Comparison of ENCODE assay signal across 25 cellular contexts in the genomic region with DNA sequence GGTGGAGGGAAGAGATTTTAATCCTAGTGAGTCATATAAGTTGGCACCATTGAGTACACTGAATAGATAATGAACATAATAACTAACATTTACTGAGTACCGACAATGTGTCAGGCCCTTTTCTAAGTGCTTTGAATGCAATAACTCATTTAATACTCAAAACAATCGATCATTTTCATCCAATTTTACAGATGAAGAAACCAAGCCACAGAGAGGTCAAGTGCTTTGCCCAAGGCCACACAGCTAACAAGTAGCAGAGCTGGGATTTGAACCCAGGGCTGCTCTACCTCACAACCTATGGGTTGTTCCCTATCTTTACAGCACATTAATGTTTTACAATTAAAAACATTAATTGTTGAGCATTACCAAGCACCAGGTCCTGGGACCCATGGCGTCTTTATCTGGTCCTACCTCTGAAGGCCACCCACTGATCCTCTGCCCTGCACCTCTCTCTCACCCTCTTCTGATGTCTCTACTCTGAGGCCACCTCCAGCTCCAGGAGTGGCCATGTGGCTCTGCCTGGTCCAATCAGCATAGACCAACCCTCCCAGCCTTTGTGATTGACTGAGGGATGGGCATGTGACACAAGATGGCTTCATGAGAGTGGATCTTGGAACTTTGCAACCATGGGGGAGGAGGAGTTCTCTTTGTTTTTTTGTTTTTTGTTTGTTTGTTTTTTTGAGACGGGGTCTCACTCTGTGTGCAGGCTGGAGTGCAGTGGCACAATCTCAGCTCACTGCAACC.
DNase-seq lines count a peak whose midpoint lies in the region; ATAC-seq and TF ChIP-seq lines count a peak whose summit lies in the region.
"Had no signal": no experiment of that assay in that cellular context is flagged by ENCODE, and none has a peak within 500 bp of the region (broad histone marks: within the 10 kb centered on the region; RNA-seq: fewer than 3 reads in every experiment).

No MANE protein-coding gene starts in this region.

- no peak overlapping the region for H2BK12ac ChIP-seq in neuronal stem cell (ENCODE audit: low read length)

- H2AFZ ChIP-seq in neuronal stem cell (ENCODE audit: low read length): no peak overlapping the region
- H2AFZ ChIP-seq: PC-9 had no signal

- TF ChIP-seq CTCF in RWPE2 (IDR thresholded peaks at IDR 0.05; ENCODE audit: poor library complexity, severe bottlenecking) (no peak), vagina (IDR thresholded peaks at IDR 0.05) (no peak)

- no peak overlapping the region for H3K14ac ChIP-seq in neuronal stem cell (ENCODE audit: low read length)

- peaks cover 6% of the 10 kb centered on the region for H3K4me1 ChIP-seq in RWPE2 (ENCODE audit: insufficient read depth, poor library complexity, severe bottlenecking)
- peaks cover 33% of the 10 kb centered on the region for H3K4me1 ChIP-seq in vagina
- peaks cover 0 to 2% of the 10 kb centered on the region in 2 donors for H3K4me1 ChIP-seq in neuronal stem cell (ENCODE audit: control insufficient read depth in 2 of 2, insufficient read depth in 1 of 2, low read depth in 1 of 2, low read length in 2 of 2)
- H3K4me1 ChIP-seq: BLaER1 had no signal

- no peaks in the 10 kb centered on the region for H3K79me1 ChIP-seq in neuronal stem cell (ENCODE audit: low read depth, low read length)

- no peak for ATAC-seq in RWPE2 (ENCODE audit: low read depth)
- ATAC-seq in GM18861 (IDR thresholded peaks at IDR 0.05; ENCODE audit: unreplicated experiment): no peak

- H3K27me3 ChIP-seq in RWPE2 (ENCODE audit: insufficient read depth, poor library complexity, severe bottlenecking) (no peaks in the 10 kb centered on the region), vagina (no peaks in the 10 kb centered on the region), neuronal stem cell (ENCODE audit: control insufficient read depth in 3 of 3, insufficient read depth in 3 of 3, low read depth in 1 of 3, low read length in 3 of 3) (no peaks in the 10 kb centered on the region)
- H3K27me3 ChIP-seq: BLaER1, SJSA1, thyroid gland had no signal

- WGBS in neuronal stem cell (ENCODE audit: extremely low coverage in 2 of 2, insufficient read length in 2 of 2, insufficient replicate concordance in 1 of 2), 2 donors: no CpG with 5 or more reads among the region's 4 CpGs

- no peak overlapping the region for H3K23ac ChIP-seq in neuronal stem cell (ENCODE audit: low read depth, low read length, poor library complexity)

- H3K4me3 ChIP-seq in RWPE2 (ENCODE audit: severe bottlenecking): no peak overlapping the region
- no peak overlapping the region for H3K4me3 ChIP-seq in vagina
- H3K4me3 ChIP-seq in neuronal stem cell (ENCODE audit: low read length in 2 of 2): no peak overlapping the region
- H3K4me3 ChIP-seq: BLaER1, PC-9, SJSA1, smooth muscle cell, thyroid gland had no signal

- no peak overlapping the region for H3K4me2 ChIP-seq in neuronal stem cell (ENCODE audit: insufficient read depth, low read length, poor library complexity, severe bottlenecking)
- H3K4me2 ChIP-seq: BLaER1, PC-9, smooth muscle cell had no signal

- H3K27ac ChIP-seq in RWPE2 (ENCODE audit: poor library complexity, severe bottlenecking) (no peak overlapping the region), vagina (peak overlapping the region; percentile 69), neuronal stem cell (replicated peaks; ENCODE audit: low read length) (no peak overlapping the region)
- H3K27ac ChIP-seq: BLaER1, neutrophil, PC-9, thyroid gland had no signal

- DNase-seq in NCI-H82 (lab: John Stamatoyannopoulos, UW) (peak; percentile 29), NCI-H82 treated with DMSO at 0.1 percent for 48 hours (lab: John Stamatoyannopoulos, UW; ENCODE audit: unreplicated experiment) (no peak), RWPE2 (ENCODE audit: low spot score) (peak; percentile 42), iPS-NIHi11 (ENCODE audit: low spot score) (peak; percentile 33), vagina (ENCODE audit: extremely low spot score in 2 of 2) (no peak), activated gamma-delta T cell (lab: John Stamatoyannopoulos, UW) (no peak), neuronal stem cell (ENCODE audit: low spot score) (no peak)
- DNase-seq: activated CD4-positive, alpha-beta T cell treated with anti-CD3 and anti-CD28 coated beads, Interleukin-2, amount 50 U/mL, for 4 hours; activated CD8-positive, alpha-beta memory T cell treated with anti-CD3 and anti-CD28 coated beads, Interleukin-2, amount 50 U/mL, for 4 hours; Caco-2; cerebellar nuclear complex; foreskin melanocyte; H9; KBM-7; NCI-H1048; NCI-H2081; NCI-H446 treated with DMSO at 0.1 percent for 48 hours; PC-9; stimulated activated naive CD4-positive, alpha-beta T cell had no signal

- H3K36me3 ChIP-seq in RWPE2 (ENCODE audit: low read depth): no peaks in the 10 kb centered on the region
- H3K36me3 ChIP-seq in vagina: no peaks in the 10 kb centered on the region
- no peaks in the 10 kb centered on the region for H3K36me3 ChIP-seq in neuronal stem cell (replicated peaks in 1 of 2; ENCODE audit: control insufficient read depth in 2 of 2, insufficient read depth in 2 of 2, low read length in 2 of 2)
- H3K36me3 ChIP-seq: BLaER1, neutrophil, SJSA1, thyroid gland had no signal

- no peak overlapping the region for H2BK15ac ChIP-seq in neuronal stem cell (ENCODE audit: low read length)

- TF ChIP-seq POLR2A in vagina (IDR thresholded peaks at IDR 0.05): no peak

- H3K9ac ChIP-seq in neuronal stem cell (ENCODE audit: low read depth, low read length, poor library complexity): no peak overlapping the region
- H3K9ac ChIP-seq: BLaER1 had no signal

- no peak overlapping the region for H3K18ac ChIP-seq in neuronal stem cell (ENCODE audit: low read length)

- peaks cover 8% of the 10 kb centered on the region for H3K9me3 ChIP-seq in RWPE2 (ENCODE audit: severe bottlenecking)
- H3K9me3 ChIP-seq in vagina: no peaks in the 10 kb centered on the region
- peaks cover 0 to 7% of the 10 kb centered on the region in 2 donors for H3K9me3 ChIP-seq in neuronal stem cell (replicated peaks in 1 of 2; ENCODE audit: control insufficient read depth in 2 of 2, insufficient read depth in 1 of 2, low read depth in 1 of 2, low read length in 2 of 2)
- H3K9me3 ChIP-seq: BLaER1, neutrophil, SJSA1, thyroid gland had no signal

- H4K8ac ChIP-seq in neuronal stem cell (ENCODE audit: low read depth, low read length): no peak overlapping the region

- no peak overlapping the region for H2BK120ac ChIP-seq in neuronal stem cell (ENCODE audit: low read depth, low read length)

- H2AK5ac ChIP-seq in neuronal stem cell (ENCODE audit: low read depth, low read length): no peak overlapping the region

- no peak overlapping the region for H3K4ac ChIP-seq in neuronal stem cell (ENCODE audit: low read length)

- intact Hi-C loops in vagina (cut with DNase I): no loop called here

- H2BK5ac ChIP-seq in neuronal stem cell (ENCODE audit: low read length): no peak overlapping the region

- H4K91ac ChIP-seq in neuronal stem cell (ENCODE audit: low read depth, low read length, poor library complexity): no peak overlapping the region

Comparison
In these comparisons a context has a peak if more than half of its experiments do, and no peak if none do; other contexts are left out.
1. DNase-seq: peak in NCI-H82 (single experiment), RWPE2 (single experiment) and iPS-NIHi11 (single experiment); none in NCI-H82 treated with DMSO at 0.1 percent for 48 hours (single experiment), vagina (0 of 2), activated gamma-delta T cell (single experiment) and neuronal stem cell (single experiment).